Comparison of ENCODE assay signal across 9 cellular contexts in genomic region chr1:119712342-119713038, GRCh38. TPM values are rescaled to one million over a fixed set of nuclear protein-coding genes. Genes with fewer than 3 reads are reported as not detected.
DNase-seq lines count a peak whose midpoint lies in the region; ATAC-seq, FAIRE-seq and TF ChIP-seq lines count a peak whose summit lies in the region.
"Had no signal": no experiment of that assay in that cellular context is flagged by ENCODE, and none has a peak within 500 bp of the region (broad histone marks: within the 10 kb centered on the region; RNA-seq: fewer than 3 reads in every experiment).

No MANE protein-coding gene starts in this region.

- peak overlapping the region; percentile 99 for H3K4me2 ChIP-seq in A549

- CTCF ChIA-PET in A549 (lab: Yijun Ruan, JAX): interaction anchor here (1.2 to 1.6 kb wide), 2 partner anchors 31 to 101 kb away, joined by 3 to 7 read pairs; no protein-coding TSS in a partner anchor

- TF ChIP-seq RAD21 in A549 (conservative IDR thresholded peaks at IDR 0.05 in 1 of 2, IDR thresholded peaks at IDR 0.05 in 1 of 2): no peak

- no peak for TF ChIP-seq POLR2A in A549 (IDR thresholded peaks at IDR 0.05; ENCODE audit: low read length)

- TF ChIP-seq CTCF in A549 (IDR thresholded peaks at IDR 0.05) (no peak), retinal pigment epithelial cell (conservative IDR thresholded peaks at IDR 0.05; ENCODE audit: low read depth, low read length) (no peak)

- H3K4me1 ChIP-seq in A549: peaks cover 23% of the 10 kb centered on the region

- ATAC-seq in A549: peak; percentile 88 to 92
- peak; percentile 48 for ATAC-seq in GM18868 (IDR thresholded peaks at IDR 0.05; ENCODE audit: unreplicated experiment)
- no peak for ATAC-seq in GM21515 (IDR thresholded peaks at IDR 0.05; ENCODE audit: unreplicated experiment)

- no peaks in the 10 kb centered on the region for H3K9me3 ChIP-seq in A549
- H3K9me3 ChIP-seq in KOPT-K1 (ENCODE audit: insufficient read depth, low read length, poor library complexity, severe bottlenecking): no peaks in the 10 kb centered on the region

- peaks cover 8% of the 10 kb centered on the region; the same call in 1 of the 2 replicates for H3K36me3 ChIP-seq in KOPT-K1 (ENCODE audit: insufficient read depth, low read length)

- H3K4me3 ChIP-seq in A549 (peak overlapping the region; percentile 95), retinal pigment epithelial cell (ENCODE audit: low read length) (peak overlapping the region; percentile 73)

- FAIRE-seq in A549 (lab: Jason Lieb, UNC): no peak
- FAIRE-seq: GM18507 had no signal

- 4% methylated on average over 20 of the region's 51 CpGs for WGBS in A549 (ENCODE audit: missing lambda C conversion rate)

- peak; percentile 48 to 72 for DNase-seq in A549 (ENCODE audit: low read depth in 1 of 2, low spot score in 1 of 2)
- DNase-seq in RPMI7951 (ENCODE audit: low read depth): peak; percentile 79
- DNase-seq in hypothalamus (lab: John Stamatoyannopoulos, UW): peak in 42 of 51 donors; percentile 23 to 88 (median 68)
- peak; percentile 51 for DNase-seq in retinal pigment epithelial cell (ENCODE audit: low read depth)

- H3K27ac ChIP-seq in A549 (peak overlapping the region; percentile 95 to 99), KOPT-K1 (ENCODE audit: low read depth, low read length, poor library complexity, severe bottlenecking) (peak overlapping the region; percentile 85), angular gyrus (ENCODE audit: low read depth, low read length) (peak overlapping the region; percentile 65)

- POLR2A ChIA-PET in A549 (lab: Yijun Ruan, JAX): interaction anchor here (0.6 to 1.4 kb wide), 6 partner anchors 10 to 464 kb away, joined by 4 to 5 read pairs (median 4); partner anchors contain the start of gene SEC22B

- TF ChIP-seq EP300 in A549 (IDR thresholded peaks at IDR 0.05): no peak

TF ChIP-seq in A549, 52 proteins besides CTCF, POLR2A, EP300 and RAD21:
- TF ChIP-seq JUN (IDR thresholded peaks at IDR 0.05) (peak in 1 of 2 experiments; percentile 53; a peak in 2 of 5 replicates), TP53 (CRISPR knock-in tag; IDR thresholded peaks at IDR 0.05) (no peak)
TF ChIP-seq in A549: peak in this region for 1.

RNA-seq across cellular contexts. Expression of gene PHGDH, which starts 0.8 kb away (rescaled TPM):
- polyA plus RNA-seq in A549 (2011; rRNA removed) (41.4 and 67.1 TPM in 2 replicates), A549 (2017; fragmentation: RNase III; extraction: RNeasy Plus Mini Kit Qiagen cat#74134 plus additional on column Dnase treatment) (65.6 to 69.7 TPM (median 67.9 TPM) in 3 replicates)
- 47.7 and 51.0 TPM in 2 replicates for polyA plus RNA-seq in A549 (2012; cell fraction: cytosol; rRNA removed)
- polyA plus RNA-seq in A549 (2012; cell fraction: nucleus; rRNA removed): 90.0 and 98.0 TPM in 2 replicates
- 87.8 and 93.8 TPM in 2 replicates for polyA minus RNA-seq in A549 (2011; rRNA and poly(A)+ RNA removed)
- 35.4 and 46.1 TPM in 2 replicates for total RNA-seq in RPMI7951 (2014; rRNA removed; shearing (Covaris generic))

RNA-seq across cellular contexts. Expression of gene HMGCS2, which starts 56.2 kb away (rescaled TPM):
- polyA plus RNA-seq in A549 (2011; rRNA removed) (not detected in 2 replicates), A549 (2017; fragmentation: RNase III; extraction: RNeasy Plus Mini Kit Qiagen cat#74134 plus additional on column Dnase treatment) (not detected in 3 replicates)
- polyA plus RNA-seq in A549 (2012; cell fraction: cytosol; rRNA removed): not detected in 2 replicates
- polyA plus RNA-seq in A549 (2012; cell fraction: nucleus; rRNA removed): not detected in 2 replicates
- not detected in 2 replicates for polyA minus RNA-seq in A549 (2011; rRNA and poly(A)+ RNA removed)
- not detected in 2 replicates for total RNA-seq in RPMI7951 (2014; rRNA removed; shearing (Covaris generic))
